In genomic region chr4:176357359-176358082, GRCh38 we compare ENCODE assay signal across 14 cellular contexts. TPM values are rescaled to one million over a fixed set of nuclear protein-coding genes. Genes with fewer than 3 reads are reported as not detected.
DNase-seq lines count a peak whose midpoint lies in the region; ATAC-seq, FAIRE-seq and TF ChIP-seq lines count a peak whose summit lies in the region.
"Had no signal": no experiment of that assay in that cellular context is flagged by ENCODE, and none has a peak within 500 bp of the region (broad histone marks: within the 10 kb centered on the region; RNA-seq: fewer than 3 reads in every experiment).

No MANE protein-coding gene starts in this region.

- intact Hi-C loops in stomach (cut with DNase I; ENCODE audit: low total_unique reads): no loop called here

- peak; percentile 51 for DNase-seq in fibroblast of mammary gland (ENCODE audit: low read depth)
- no peak for DNase-seq in Peyer's patch
- DNase-seq in T-helper 9 cell: no peak
- DNase-seq in stomach: no peak
- DNase-seq in frontal cortex (ENCODE audit: low spot score in 2 of 2): no peak
- DNase-seq: glutamatergic neuron; mucosa of descending colon; NCI-H2171 treated with DMSO at 0.1 percent for 48 hours; stimulated activated naive CD4-positive, alpha-beta T cell; T-helper 1 cell had no signal

- H3K4me1 ChIP-seq in Peyer's patch: no peaks in the 10 kb centered on the region
- H3K4me1 ChIP-seq in stomach: no peaks in the 10 kb centered on the region

- TF ChIP-seq POLR2A in Peyer's patch (IDR thresholded peaks at IDR 0.05): no peak
- TF ChIP-seq POLR2A in stomach (IDR thresholded peaks at IDR 0.05): no peak

- WGBS in stomach, 5 donors: 54 to 63% (median 61%) methylated on average over 4 of the region's 4 CpGs

- H3K27me3 ChIP-seq in Peyer's patch (no peaks in the 10 kb centered on the region), stomach (no peaks in the 10 kb centered on the region)

- FAIRE-seq in frontal cortex (lab: Jason Lieb, UNC): no peak
- FAIRE-seq: bronchial epithelial cell had no signal

- no peak for TF ChIP-seq CTCF in fibroblast of mammary gland (conservative IDR thresholded peaks at IDR 0.05; ENCODE audit: control insufficient read depth, insufficient read depth, low read depth, low read length)
- TF ChIP-seq CTCF in Peyer's patch (IDR thresholded peaks at IDR 0.05): no peak
- TF ChIP-seq CTCF in stomach (IDR thresholded peaks at IDR 0.05): no peak

- H3K27ac ChIP-seq in Peyer's patch (peak overlapping the region in 1 of 4 donors; percentile 27), stomach (no peak overlapping the region)

- ATAC-seq in GM18867 (IDR thresholded peaks at IDR 0.05; ENCODE audit: unreplicated experiment): peak; percentile 99
- peak; percentile 100 for ATAC-seq in GM21576 (IDR thresholded peaks at IDR 0.05; ENCODE audit: unreplicated experiment)
- peak; percentile 100 for ATAC-seq in HG03103 (IDR thresholded peaks at IDR 0.05; ENCODE audit: low read depth, unreplicated experiment)
- ATAC-seq: mucosa of descending colon had no signal

- TF ChIP-seq EP300 in stomach (IDR thresholded peaks at IDR 0.05): no peak

- no peak overlapping the region for H3K4me3 ChIP-seq in fibroblast of mammary gland (ENCODE audit: control insufficient read depth, low read depth, low read length)
- H3K4me3 ChIP-seq in Peyer's patch: no peak overlapping the region
- no peak overlapping the region for H3K4me3 ChIP-seq in stomach
- H3K4me3 ChIP-seq: mucosa of descending colon had no signal

- H3K9me3 ChIP-seq in Peyer's patch: no peaks in the 10 kb centered on the region
- H3K9me3 ChIP-seq in stomach: no peaks in the 10 kb centered on the region

- H3K36me3 ChIP-seq in Peyer's patch (no peaks in the 10 kb centered on the region), stomach (no peaks in the 10 kb centered on the region)

RNA-seq across cellular contexts. Expression of gene SPCS3, which starts 37.8 kb away (rescaled TPM):
- total RNA-seq in Peyer's patch (10 to 100 TPM; 31.2 to 47.3 (median 38.3) TPM), stomach (100 to 1,000 TPM in 1 of 5 donors, 10 to 100 TPM in 4; 32.1 to 224 (median 47.8) TPM), frontal cortex (108 TPM)
- polyA plus RNA-seq in stomach: 10 to 100 TPM; 18.8 to 23.0 (median 20.5) TPM
